16 cellular contexts compared by ENCODE assay signal in the genomic region with DNA sequence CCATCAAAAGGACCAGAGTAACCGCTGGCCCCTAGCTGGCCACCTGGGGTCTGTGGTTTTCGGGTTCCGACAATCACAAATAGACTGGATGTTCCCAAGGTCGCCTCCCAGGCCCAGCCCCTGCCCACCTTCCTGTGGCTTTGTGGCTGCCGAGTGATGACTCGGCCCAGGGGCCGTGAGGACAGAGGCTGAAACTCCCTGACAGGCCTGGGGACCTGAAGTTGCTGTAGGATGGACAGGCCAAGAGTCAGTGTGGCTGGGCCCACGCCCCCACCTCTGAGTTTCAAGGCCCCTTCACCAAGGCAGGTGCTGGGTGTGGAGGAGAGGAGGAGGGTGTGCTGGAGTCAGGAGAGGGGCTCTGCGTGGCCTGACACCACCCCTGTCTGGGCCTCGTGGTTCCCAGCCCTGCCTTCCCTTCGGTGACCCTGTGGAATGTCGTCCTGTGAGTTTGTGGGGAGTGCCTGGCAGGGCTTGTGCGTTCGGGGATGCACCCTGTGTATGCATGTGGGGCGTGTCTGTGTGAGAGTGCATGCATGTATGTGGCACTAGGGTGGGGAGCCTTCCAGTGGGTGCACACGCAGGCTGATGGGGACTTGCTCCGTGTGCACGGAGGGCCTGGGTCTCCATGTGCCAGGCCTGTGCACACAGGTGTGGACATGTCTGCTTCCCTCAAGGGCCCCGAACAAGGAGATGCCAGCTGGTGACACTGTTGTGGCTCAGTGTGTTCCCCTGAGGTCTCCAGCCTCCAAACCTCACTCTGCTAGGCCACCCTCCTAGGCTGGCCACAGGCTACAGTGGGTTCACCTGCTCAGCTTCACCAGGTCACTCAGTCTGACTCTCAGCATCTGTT. TPM values are rescaled to one million over a fixed set of nuclear protein-coding genes. Genes with fewer than 3 reads are reported as not detected.
DNase-seq lines count a peak whose midpoint lies in the region; ATAC-seq and TF ChIP-seq lines count a peak whose summit lies in the region.
"Had no signal": no experiment of that assay in that cellular context is flagged by ENCODE, and none has a peak within 500 bp of the region (broad histone marks: within the 10 kb centered on the region; RNA-seq: fewer than 3 reads in every experiment).

No MANE protein-coding gene starts in this region.

- CTCF ChIA-PET in mammary epithelial cell (lab: Charles Lee; ENCODE audit: low non-redundant PET), result no interaction called here
- CTCF ChIA-PET in PC-9 (lab: Charles Lee), result no interaction called here

- H3K4me3 ChIP-seq in mammary epithelial cell (replicated peaks in 1 of 3; ENCODE audit: insufficient read depth in 1 of 3, low read depth in 2 of 3, low read length in 3 of 3), result no peak overlapping the region
- H3K4me3 ChIP-seq in PC-9, result no peak overlapping the region
- no peak overlapping the region for H3K4me3 ChIP-seq in left lung
- no peak overlapping the region for H3K4me3 ChIP-seq in urinary bladder (ENCODE audit: low read depth, low read length)
- H3K4me3 ChIP-seq: heart left ventricle had no signal

- no peaks in the 10 kb centered on the region for H4K20me1 ChIP-seq in mammary epithelial cell (ENCODE audit: insufficient read depth, low read length)
- H4K20me1 ChIP-seq in PC-9 (ENCODE audit: insufficient read depth), result no peaks in the 10 kb centered on the region

- TF ChIP-seq CTCF in mammary epithelial cell (conservative IDR thresholded peaks at IDR 0.05 in 1 of 2, IDR thresholded peaks at IDR 0.05 in 1 of 2; ENCODE audit: extremely low read depth in 1 of 2, insufficient read depth in 1 of 2, low read depth in 1 of 2, low read length in 2 of 2), result no peak
- TF ChIP-seq CTCF in PC-9 (conservative IDR thresholded peaks at IDR 0.05), result no peak
- TF ChIP-seq CTCF in left lung (IDR thresholded peaks at IDR 0.05), result no peak

- H2AFZ ChIP-seq in mammary epithelial cell (ENCODE audit: low read depth, low read length) (no peak overlapping the region), PC-9 (0 out of 2 replicates have a peak overlapping the region, but pooled peaks have one; percentile 14)

- H3K36me3 ChIP-seq in mammary epithelial cell (ENCODE audit: insufficient read depth, low read length) (no peaks in the 10 kb centered on the region), PC-9 (ENCODE audit: low read depth) (no peaks in the 10 kb centered on the region), left lung (no peaks in the 10 kb centered on the region), urinary bladder (ENCODE audit: insufficient read depth) (no peaks in the 10 kb centered on the region)
- H3K36me3 ChIP-seq: brain microvascular endothelial cell, heart left ventricle had no signal

- dilution Hi-C loops in mammary epithelial cell (cut with HindIII; ENCODE audit: low sequenced_read_pairs), result no loop called here

- ATAC-seq in left lung (peak; percentile 82), GM21390 (IDR thresholded peaks at IDR 0.05; ENCODE audit: unreplicated experiment) (no peak), GM21526 (IDR thresholded peaks at IDR 0.05; ENCODE audit: low FRiP score, unreplicated experiment) (no peak)

- POLR2A ChIA-PET in PC-9 (lab: Charles Lee; ENCODE audit: unreplicated experiment), result no interaction called here

- no peaks in the 10 kb centered on the region for H3K9me3 ChIP-seq in mammary epithelial cell (replicated peaks; ENCODE audit: insufficient read depth, low read length)
- H3K9me3 ChIP-seq in PC-9 (ENCODE audit: insufficient read depth, low read depth), result no peaks in the 10 kb centered on the region
- no peaks in the 10 kb centered on the region for H3K9me3 ChIP-seq in left lung
- H3K9me3 ChIP-seq: heart left ventricle had no signal

- 46% methylated on average over 15 of the region's 19 CpGs for WGBS in mammary epithelial cell (ENCODE audit: low coverage, missing lambda C conversion rate)
- 79% methylated on average over 19 of the region's 19 CpGs for WGBS in urinary bladder

- no peak overlapping the region for H3K9ac ChIP-seq in mammary epithelial cell (ENCODE audit: insufficient read depth, low read length)

- BruUV-seq in mammary epithelial cell (replicated peaks; lab: Mats Ljungman, UMichigan), result no TSS peak
- BruUV-seq in PC-9 (replicated peaks; lab: Mats Ljungman, UMichigan), result TSS peak; percentile 30

- H3K79me2 ChIP-seq in mammary epithelial cell (ENCODE audit: insufficient read depth, low read length), result no peaks in the 10 kb centered on the region
- H3K79me2 ChIP-seq in PC-9 (ENCODE audit: low read depth), result no peaks in the 10 kb centered on the region

- H3K9me2 ChIP-seq in PC-9 (ENCODE audit: insufficient read depth), result no peaks in the 10 kb centered on the region

- DNase-seq in T47D (ENCODE audit: low read depth in 1 of 2, low spot score in 1 of 2) (peak; percentile 64 to 75), mammary epithelial cell (no peak), PC-9 (peak; percentile 86 to 87), left lung (no peak), KBM-7 (no peak)
- DNase-seq: activated T-cell treated with anti-CD3 and anti-CD28 coated beads, Interleukin-2, amount 50 U/mL, for 48 hours; brain microvascular endothelial cell; DMS 273 treated with DMSO at 0.1 percent for 48 hours; heart left ventricle; NCI-H345; SHP77 treated with DMSO at 0.1 percent for 48 hours; stimulated activated CD4-positive, alpha-beta T cell treated with anti-CD3 and anti-CD28 coated beads, Interleukin-15, amount 100 ng/mL, for 24 hours had no signal

- in situ Hi-C loops in T47D (cut with HindIII; ENCODE audit: low pct_unique_long_range_greater_than_20kb, low sequenced_read_pairs) (no loop called here), mammary epithelial cell (cut with MboI; ENCODE audit: low sequenced_read_pairs in 2 of 2) (no loop called here), KBM-7 (cut with MboI; ENCODE audit: low pct_unique_long_range_greater_than_20kb, low sequenced_read_pairs) (no loop called here)

- no peak overlapping the region for H3K27ac ChIP-seq in mammary epithelial cell (ENCODE audit: insufficient read depth, low read depth, low read length)
- H3K27ac ChIP-seq in PC-9, result peak overlapping the region; percentile 44
- no peak overlapping the region for H3K27ac ChIP-seq in left lung
- peak overlapping the region; percentile 62 for H3K27ac ChIP-seq in urinary bladder (ENCODE audit: low read depth)
- H3K27ac ChIP-seq: brain microvascular endothelial cell, heart left ventricle had no signal

- no peaks in the 10 kb centered on the region for H3K27me3 ChIP-seq in mammary epithelial cell (ENCODE audit: insufficient read depth, low read length)
- no peaks in the 10 kb centered on the region for H3K27me3 ChIP-seq in PC-9 (ENCODE audit: insufficient read depth, low read depth)
- peaks cover 0 to 19% of the 10 kb centered on the region in 2 donors for H3K27me3 ChIP-seq in left lung
- H3K27me3 ChIP-seq: brain microvascular endothelial cell, heart left ventricle had no signal

- intact Hi-C loops in mammary epithelial cell (cut with micrococcal nuclease), result no loop called here
- intact Hi-C loops in PC-9 (cut with micrococcal nuclease; ENCODE audit: unreplicated experiment), result no loop called here
- intact Hi-C loops in left lung (cut with DNase I), result no loop called here

- H3K4me2 ChIP-seq in mammary epithelial cell (ENCODE audit: insufficient read depth, low read depth, low read length), result no peak overlapping the region
- peak overlapping the region; percentile 59 for H3K4me2 ChIP-seq in PC-9

- H3F3A ChIP-seq in PC-9 (ENCODE audit: insufficient read depth, low read depth), result peaks cover 4% of the 10 kb centered on the region; the same call in 1 of the 2 replicates

- peaks cover 7% of the 10 kb centered on the region for H3K4me1 ChIP-seq in mammary epithelial cell (ENCODE audit: insufficient read depth, low read length)
- peaks cover 22% of the 10 kb centered on the region for H3K4me1 ChIP-seq in PC-9 (replicated peaks; ENCODE audit: insufficient read depth)
- peaks cover 0 to 6% of the 10 kb centered on the region in 2 donors for H3K4me1 ChIP-seq in left lung
- no peaks in the 10 kb centered on the region for H3K4me1 ChIP-seq in urinary bladder (ENCODE audit: insufficient read depth)

RNA-seq across cellular contexts. Expression of a gene that starts 8.4 kb away (rescaled TPM):
- total RNA-seq in mammary epithelial cell, result under 1 TPM in 1 of 2 donors, not detected in 1; under 0.01 TPM
- polyA plus RNA-seq in mammary epithelial cell, result not detected
- polyA minus RNA-seq in mammary epithelial cell, result not detected
- total RNA-seq in PC-9 (2021), result not detected in 2 replicates
- 1 to 10 TPM; 6.7 to 8.8 TPM for total RNA-seq in left lung
- total RNA-seq in urinary bladder, result 4.2 TPM
- 4.8 TPM for polyA plus RNA-seq in urinary bladder
- total RNA-seq: M059J had no signal

RNA-seq across cellular contexts. Expression of a gene that starts 48.9 kb away (rescaled TPM):
- total RNA-seq in mammary epithelial cell (10 to 100 TPM; 14.7 to 17.8 TPM), PC-9 (2021) (39.9 and 42.8 TPM in 2 replicates), left lung (10 to 100 TPM; 20.5 to 21.5 TPM), urinary bladder (12.6 TPM)
- polyA plus RNA-seq in mammary epithelial cell (16.0 TPM), urinary bladder (34.7 TPM)
- 7.5 TPM for polyA minus RNA-seq in mammary epithelial cell

RNA-seq across cellular contexts. Expression of a gene that starts 53.7 kb away (rescaled TPM):
- total RNA-seq in mammary epithelial cell (10 to 100 TPM; 36.8 to 36.9 TPM), PC-9 (2021) (36.9 TPM in 2 replicates), left lung (10 to 100 TPM; 16.1 to 27.2 TPM), urinary bladder (12.2 TPM)
- polyA plus RNA-seq in mammary epithelial cell (25.6 TPM), urinary bladder (18.4 TPM)
- polyA minus RNA-seq in mammary epithelial cell, result 40.2 TPM

Comparison
In these comparisons a context has a peak if more than half of its experiments do, and no peak if none do; other contexts are left out.
1. DNase-seq: peak in T47D (2 of 2) and PC-9 (2 of 2); none in mammary epithelial cell (single experiment), left lung (0 of 2) and KBM-7 (single experiment).
2. H3K27ac ChIP-seq: peak in PC-9 (single experiment) and urinary bladder (single experiment); none in mammary epithelial cell (single experiment) and left lung (0 of 2).